8 cellular contexts compared by ENCODE assay signal in genomic region chr12:76878899-76879709, GRCh38. TPM values are rescaled to one million over a fixed set of nuclear protein-coding genes. Genes with fewer than 3 reads are reported as not detected.
DNase-seq lines count a peak whose midpoint lies in the region; ATAC-seq and TF ChIP-seq lines count a peak whose summit lies in the region.

Gene CSRP2, minus strand, starts transcription at chr12:76879019. Its CDS starts 12,759 bp downstream, at chr12:76866260.

- DNase-seq in A172 (ENCODE audit: low spot score) (peak; percentile 76), NCI-H2171 (lab: John Stamatoyannopoulos, UW) (peak; percentile 86), inferior parietal cortex (ENCODE audit: extremely low spot score) (peak; percentile 66), smooth muscle cell of the brain vasculature (ENCODE audit: low read depth, low spot score) (peak; percentile 52)
- DNase-seq in central memory CD4-positive, alpha-beta T cell = peak; percentile 28

- ATAC-seq in HG03045 (IDR thresholded peaks at IDR 0.05; ENCODE audit: unreplicated experiment) = peak; percentile 94

- TF ChIP-seq CTCF in WI38 (IDR thresholded peaks at IDR 0.05; ENCODE audit: low read depth, low read length) = 0 out of 2 replicates have a peak, but pooled peaks have one; percentile 19

- H3K4me3 ChIP-seq in WI38 (ENCODE audit: low read depth, low read length) = peak within 1 kb of the TSS; percentile 73

- TF ChIP-seq POLR2A in GM18526 (IDR thresholded peaks at IDR 0.05; ENCODE audit: extremely low read depth, insufficient read length) = peak; percentile 56

RNA-seq across cellular contexts. Expression of gene CSRP2, which starts in this region (rescaled TPM):
- total RNA-seq in A172 (2014; rRNA removed; shearing (Covaris generic)) = 33.7 and 36.7 TPM in 2 replicates

Comparison
In these comparisons a context has a peak if more than half of its experiments do, and no peak if none do; other contexts are left out.
1. Peak in every context shown above with its lines: DNase-seq, ATAC-seq and H3K4me3 ChIP-seq.
2. DNase-seq: peak in every context shown above with its lines; median percentile 86 in NCI-H2171; 76 in A172; 66 in inferior parietal cortex; 52 in smooth muscle cell of the brain vasculature; 28 in central memory CD4-positive, alpha-beta T cell.